In the genomic region with DNA sequence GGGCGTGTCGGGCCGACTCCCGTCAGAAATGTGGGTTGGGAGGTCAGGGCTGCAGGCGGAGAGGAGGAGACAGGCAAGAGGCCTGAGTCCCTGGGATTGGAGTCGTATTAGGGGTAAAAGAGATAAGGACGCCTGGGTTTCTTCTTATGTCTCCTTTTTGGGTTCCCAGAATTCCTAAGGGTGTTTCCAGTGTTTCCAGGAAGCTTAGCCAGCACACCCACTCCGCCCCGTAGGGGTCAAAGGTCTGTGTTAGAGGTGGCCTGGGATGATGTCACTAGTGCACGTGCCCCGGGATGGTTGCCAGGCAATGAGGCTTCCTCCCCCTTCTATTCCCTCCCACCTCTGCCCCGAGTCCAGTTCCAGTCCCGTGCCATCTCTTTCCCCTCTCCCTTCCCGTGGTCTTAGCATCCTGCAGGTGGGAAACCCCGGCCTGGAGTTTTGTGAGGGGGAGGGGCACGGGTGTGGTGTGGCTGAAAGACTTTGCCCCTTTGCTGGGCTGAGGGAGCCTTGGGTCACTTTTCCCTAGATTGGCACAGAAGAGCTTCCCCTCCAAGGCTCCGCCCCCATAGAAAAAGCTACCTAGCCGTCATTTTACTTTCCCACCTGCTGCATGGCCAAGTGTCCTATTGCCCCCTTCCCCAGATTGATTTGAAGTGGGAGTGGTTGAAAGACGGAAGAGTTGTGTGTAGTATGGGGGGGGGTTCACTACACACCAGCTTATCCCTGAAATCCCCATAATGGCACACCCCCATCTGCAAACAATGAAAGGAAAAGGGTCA, we compare ENCODE assay signal across 1 cellular context.
TF ChIP-seq lines count a peak whose summit lies in the region.

No MANE protein-coding gene starts in this region.

TF ChIP-seq in K562, 482 proteins besides CTCF, POLR2A, EP300 and RAD21 (continued from another document):
- no peak; the same call in none of the 2 replicates for TF ChIP-seq SMARCA4 (IDR thresholded peaks at IDR 0.05)
- TF ChIP-seq, protein P1, sequence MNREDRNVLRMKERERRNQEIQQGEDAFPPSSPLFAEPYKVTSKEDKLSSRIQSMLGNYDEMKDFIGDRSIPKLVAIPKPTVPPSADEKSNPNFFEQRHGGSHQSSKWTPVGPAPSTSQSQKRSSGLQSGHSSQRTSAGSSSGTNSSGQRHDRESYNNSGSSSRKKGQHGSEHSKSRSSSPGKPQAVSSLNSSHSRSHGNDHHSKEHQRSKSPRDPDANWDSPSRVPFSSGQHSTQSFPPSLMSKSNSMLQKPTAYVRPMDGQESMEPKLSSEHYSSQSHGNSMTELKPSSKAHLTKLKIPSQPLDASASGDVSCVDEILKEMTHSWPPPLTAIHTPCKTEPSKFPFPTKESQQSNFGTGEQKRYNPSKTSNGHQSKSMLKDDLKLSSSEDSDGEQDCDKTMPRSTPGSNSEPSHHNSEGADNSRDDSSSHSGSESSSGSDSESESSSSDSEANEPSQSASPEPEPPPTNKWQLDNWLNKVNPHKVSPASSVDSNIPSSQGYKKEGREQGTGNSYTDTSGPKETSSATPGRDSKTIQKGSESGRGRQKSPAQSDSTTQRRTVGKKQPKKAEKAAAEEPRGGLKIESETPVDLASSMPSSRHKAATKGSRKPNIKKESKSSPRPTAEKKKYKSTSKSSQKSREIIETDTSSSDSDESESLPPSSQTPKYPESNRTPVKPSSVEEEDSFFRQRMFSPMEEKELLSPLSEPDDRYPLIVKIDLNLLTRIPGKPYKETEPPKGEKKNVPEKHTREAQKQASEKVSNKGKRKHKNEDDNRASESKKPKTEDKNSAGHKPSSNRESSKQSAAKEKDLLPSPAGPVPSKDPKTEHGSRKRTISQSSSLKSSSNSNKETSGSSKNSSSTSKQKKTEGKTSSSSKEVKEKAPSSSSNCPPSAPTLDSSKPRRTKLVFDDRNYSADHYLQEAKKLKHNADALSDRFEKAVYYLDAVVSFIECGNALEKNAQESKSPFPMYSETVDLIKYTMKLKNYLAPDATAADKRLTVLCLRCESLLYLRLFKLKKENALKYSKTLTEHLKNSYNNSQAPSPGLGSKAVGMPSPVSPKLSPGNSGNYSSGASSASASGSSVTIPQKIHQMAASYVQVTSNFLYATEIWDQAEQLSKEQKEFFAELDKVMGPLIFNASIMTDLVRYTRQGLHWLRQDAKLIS (CRISPR knock-in tag; IDR thresholded peaks at IDR 0.05): no peak
- no peak for TF ChIP-seq PRMT5 (CRISPR knock-in tag; IDR thresholded peaks at IDR 0.05)
